In the genomic region with DNA sequence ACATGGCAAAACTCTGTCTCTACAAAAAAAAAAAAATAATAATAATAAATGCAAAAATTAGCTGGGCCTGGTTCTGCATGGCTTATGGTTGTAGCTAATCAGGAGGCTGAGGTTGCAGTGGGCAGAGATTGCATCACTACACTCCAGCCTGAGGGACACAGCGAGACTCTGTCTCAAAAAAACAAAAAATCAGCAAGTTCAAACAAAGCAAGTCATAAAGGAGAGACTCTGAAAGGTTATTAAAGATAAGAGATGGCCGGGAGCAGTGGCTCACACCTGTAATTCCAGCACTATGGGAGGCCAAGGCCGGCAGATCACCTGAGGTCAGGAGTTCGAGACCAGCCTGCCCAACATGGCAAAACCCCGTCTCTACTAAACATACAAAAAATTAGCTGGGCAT, we compare ENCODE assay signal across 13 cellular contexts. TPM values are rescaled to one million over a fixed set of nuclear protein-coding genes. Genes with fewer than 3 reads are reported as not detected.
DNase-seq lines count a peak whose midpoint lies in the region; ATAC-seq and TF ChIP-seq lines count a peak whose summit lies in the region.
"Had no signal": no experiment of that assay in that cellular context is flagged by ENCODE, and none has a peak within 500 bp of the region (broad histone marks: within the 10 kb centered on the region; RNA-seq: fewer than 3 reads in every experiment).

No MANE protein-coding gene starts in this region.

- intact Hi-C loops in CD4-positive, alpha-beta T cell (cut with DNase I, micrococcal nuclease), result no loop called here
- intact Hi-C loops in heart left ventricle (cut with DNase I), result no loop called here

- no peak for TF ChIP-seq CTCF in CD4-positive, alpha-beta T cell (IDR thresholded peaks at IDR 0.05)
- TF ChIP-seq CTCF in fibroblast of villous mesenchyme (IDR thresholded peaks at IDR 0.05; ENCODE audit: insufficient read depth, low read depth, low read length), result no peak
- TF ChIP-seq CTCF in heart left ventricle (IDR thresholded peaks at IDR 0.05), result no peak

- no peak for TF ChIP-seq POLR2A in heart left ventricle (IDR thresholded peaks at IDR 0.05)

- no peaks in the 10 kb centered on the region for H3K9me3 ChIP-seq in CD4-positive, alpha-beta T cell (ENCODE audit: control insufficient read depth, low read length)
- no peaks in the 10 kb centered on the region for H3K9me3 ChIP-seq in heart left ventricle
- H3K9me3 ChIP-seq: BE2C, esophagus muscularis mucosa had no signal

- CTCF ChIA-PET in CD4-positive, alpha-beta T cell (lab: Charles Lee), result no interaction called here
- CTCF ChIA-PET in activated CD8-positive, alpha-beta T cell treated with anti-CD3 and anti-CD28 coated beads, Interleukin-2, amount 10 ng/mL, durations not matched to agents 7 days and 5 days (lab: Charles Lee), result no interaction called here

- H3K27ac ChIP-seq in CD4-positive, alpha-beta T cell (ENCODE audit: low read depth, low read length), result no peak overlapping the region
- H3K27ac ChIP-seq in heart left ventricle, result no peak overlapping the region
- H3K27ac ChIP-seq: esophagus muscularis mucosa, neural progenitor cell had no signal

- no peak for ATAC-seq in CD4-positive, alpha-beta T cell (ENCODE audit: poor library complexity)
- ATAC-seq in GM21723 (IDR thresholded peaks at IDR 0.05; ENCODE audit: unreplicated experiment) (peak; percentile 22), HG03097 (IDR thresholded peaks at IDR 0.05; ENCODE audit: low FRiP score, unreplicated experiment) (no peak), heart left ventricle (no peak)
- ATAC-seq in activated CD8-positive, alpha-beta T cell treated with anti-CD3 and anti-CD28 coated beads, Interleukin-2, amount 10 ng/mL, durations not matched to agents 7 days and 5 days, result no peak

- H3K4me1 Mint-ChIP-seq in CD4-positive, alpha-beta T cell (ENCODE audit: low read depth), result peaks cover 51% of the 10 kb centered on the region
- H3K4me1 Mint-ChIP-seq in activated CD8-positive, alpha-beta T cell treated with anti-CD3 and anti-CD28 coated beads, Interleukin-2, amount 10 ng/mL, durations not matched to agents 7 days and 5 days (ENCODE audit: low read depth), result peaks cover 27% of the 10 kb centered on the region
- H3K4me1 Mint-ChIP-seq: neural progenitor cell had no signal

- POLR2A ChIA-PET in CD4-positive, alpha-beta T cell (lab: Charles Lee), result no interaction called here
- POLR2A ChIA-PET in activated CD8-positive, alpha-beta T cell treated with anti-CD3 and anti-CD28 coated beads, Interleukin-2, amount 10 ng/mL, durations not matched to agents 7 days and 5 days (lab: Charles Lee), result no interaction called here

- H3K4me3 ChIP-seq in fibroblast of villous mesenchyme (ENCODE audit: low read depth, low read length) (no peak overlapping the region), heart left ventricle (no peak overlapping the region)
- H3K4me3 ChIP-seq: esophagus muscularis mucosa, neural progenitor cell had no signal

- no peaks in the 10 kb centered on the region for H3K9me3 Mint-ChIP-seq in CD4-positive, alpha-beta T cell
- no peaks in the 10 kb centered on the region for H3K9me3 Mint-ChIP-seq in activated CD8-positive, alpha-beta T cell treated with anti-CD3 and anti-CD28 coated beads, Interleukin-2, amount 10 ng/mL, durations not matched to agents 7 days and 5 days (ENCODE audit: insufficient read depth)
- H3K9me3 Mint-ChIP-seq: neural progenitor cell had no signal

- H3K36me3 ChIP-seq in heart left ventricle, result peaks cover 0 to 66% (median 34%) of the 10 kb centered on the region in 9 donors

- no peak for DNase-seq in CD4-positive, alpha-beta T cell
- DNase-seq in activated CD8-positive, alpha-beta T cell treated with anti-CD3 and anti-CD28 coated beads, Interleukin-2, amount 10 ng/mL, durations not matched to agents 7 days and 5 days, result no peak
- peak; percentile 23 for DNase-seq in fibroblast of villous mesenchyme (ENCODE audit: low read depth)
- no peak for DNase-seq in NCI-H526 (lab: John Stamatoyannopoulos, UW)
- DNase-seq in heart left ventricle, result no peak
- DNase-seq in hypothalamus (lab: John Stamatoyannopoulos, UW), result no peak
- DNase-seq: BE2C, cerebellar nuclear complex, NCI-H2081 treated with DMSO at 0.1 percent for 48 hours had no signal

- peak overlapping the region; percentile 48 for H3K27ac Mint-ChIP-seq in CD4-positive, alpha-beta T cell
- peak overlapping the region; percentile 51 for H3K27ac Mint-ChIP-seq in activated CD8-positive, alpha-beta T cell treated with anti-CD3 and anti-CD28 coated beads, Interleukin-2, amount 10 ng/mL, durations not matched to agents 7 days and 5 days
- H3K27ac Mint-ChIP-seq: neural progenitor cell had no signal

- H3K4me3 Mint-ChIP-seq in CD4-positive, alpha-beta T cell, result no peak overlapping the region
- no peak overlapping the region for H3K4me3 Mint-ChIP-seq in activated CD8-positive, alpha-beta T cell treated with anti-CD3 and anti-CD28 coated beads, Interleukin-2, amount 10 ng/mL, durations not matched to agents 7 days and 5 days
- H3K4me3 Mint-ChIP-seq: neural progenitor cell had no signal

- H3K27me3 ChIP-seq in CD4-positive, alpha-beta T cell (ENCODE audit: control insufficient read depth, insufficient read depth, low read length), result no peaks in the 10 kb centered on the region
- no peaks in the 10 kb centered on the region for H3K27me3 ChIP-seq in heart left ventricle
- H3K27me3 ChIP-seq: BE2C, esophagus muscularis mucosa, neural progenitor cell had no signal

- H3K4me1 ChIP-seq in heart left ventricle, result peaks cover 0 to 15% (median 0%) of the 10 kb centered on the region in 12 donors
- H3K4me1 ChIP-seq: BE2C, esophagus muscularis mucosa had no signal

- no peaks in the 10 kb centered on the region for H3K27me3 Mint-ChIP-seq in CD4-positive, alpha-beta T cell
- H3K27me3 Mint-ChIP-seq in activated CD8-positive, alpha-beta T cell treated with anti-CD3 and anti-CD28 coated beads, Interleukin-2, amount 10 ng/mL, durations not matched to agents 7 days and 5 days (ENCODE audit: low read depth), result no peaks in the 10 kb centered on the region

- H3K36me3 Mint-ChIP-seq in CD4-positive, alpha-beta T cell (ENCODE audit: low read depth), result peaks cover 76% of the 10 kb centered on the region
- peaks cover 49% of the 10 kb centered on the region for H3K36me3 Mint-ChIP-seq in activated CD8-positive, alpha-beta T cell treated with anti-CD3 and anti-CD28 coated beads, Interleukin-2, amount 10 ng/mL, durations not matched to agents 7 days and 5 days (ENCODE audit: low read depth)

- 86 to 92% (median 89%) methylated on average over 5 of the region's 5 CpGs for WGBS in heart left ventricle, 4 donors

RNA-seq across cellular contexts. Expression of gene COP1, which starts 28.8 kb away (rescaled TPM):
- 10 to 100 TPM; 38.6 to 42.2 TPM for total RNA-seq in CD4-positive, alpha-beta T cell
- total RNA-seq in activated CD8-positive, alpha-beta T cell treated with anti-CD3 and anti-CD28 coated beads, Interleukin-2, amount 10 ng/mL, durations not matched to agents 7 days and 5 days, result 10 to 100 TPM; 41.7 to 48.3 TPM
- total RNA-seq in fibroblast of villous mesenchyme (59.6 and 66.9 TPM in 2 replicates), heart left ventricle (10 to 100 TPM; 19.9 to 27.0 (median 22.6) TPM)
- 10 to 100 TPM; 31.7 TPM for polyA plus RNA-seq in heart left ventricle
